ENCODE assay signal across 23 cellular contexts in the genomic region with DNA sequence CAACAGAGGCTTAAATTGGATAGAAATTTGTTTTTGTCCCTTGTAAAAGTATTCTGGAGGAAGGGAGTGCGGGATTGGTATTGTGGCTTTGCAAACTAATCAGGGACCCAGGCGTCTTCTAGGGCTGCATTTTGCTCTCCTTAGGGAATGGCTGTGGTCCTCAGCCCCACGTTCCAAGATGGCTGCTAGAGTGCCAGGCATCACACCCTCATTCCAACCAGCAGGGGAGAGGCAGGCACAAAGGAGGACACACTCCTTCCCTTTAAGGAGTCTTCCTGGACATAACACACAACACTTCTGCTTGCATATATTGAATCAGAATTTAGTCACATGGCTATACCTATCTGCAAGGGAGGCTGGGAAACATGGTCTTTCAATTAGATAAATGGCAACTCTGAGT.
DNase-seq lines count a peak whose midpoint lies in the region; ATAC-seq, FAIRE-seq and TF ChIP-seq lines count a peak whose summit lies in the region.
"Had no signal": no experiment of that assay in that cellular context is flagged by ENCODE, and none has a peak within 500 bp of the region (broad histone marks: within the 10 kb centered on the region; RNA-seq: fewer than 3 reads in every experiment).

No MANE protein-coding gene starts in this region.

- H4K20me1 ChIP-seq in HCT116 (ENCODE audit: insufficient read depth) (no peaks in the 10 kb centered on the region), K562 (replicated peaks; ENCODE audit: control insufficient read depth, insufficient read depth, low read length) (no peaks in the 10 kb centered on the region), H1 (replicated peaks in 1 of 2; ENCODE audit: control insufficient read depth in 1 of 2, insufficient read depth in 2 of 2, low read length in 2 of 2) (no peaks in the 10 kb centered on the region)
- H4K20me1 ChIP-seq: BLaER1 had no signal

- 0% methylated on average over 3 of the region's 3 CpGs for WGBS in K562 (ENCODE audit: insufficient coverage, low coverage, missing lambda C conversion rate)
- 90% methylated on average over 3 of the region's 3 CpGs; no CpG with 5 or more reads in 1 of the 2 experiments for WGBS in H1 (ENCODE audit: extremely low coverage in 1 of 2, insufficient coverage in 1 of 2, insufficient read length in 1 of 2, insufficient replicate concordance in 2 of 2, low coverage in 1 of 2, low lambda C conversion rate in 2 of 2, missing lambda C conversion rate in 1 of 2), 2 experiments

- TF ChIP-seq RAD21 in HCT116 (IDR thresholded peaks at IDR 0.05; ENCODE audit: low read depth) = no peak
- TF ChIP-seq RAD21 in K562 (CRISPR knock-in tag; conservative IDR thresholded peaks at IDR 0.05 in 1 of 2, IDR thresholded peaks at IDR 0.05 in 1 of 2) = no peak
- no peak for TF ChIP-seq RAD21 in H1 (IDR thresholded peaks at IDR 0.05 in 1 of 2, conservative IDR thresholded peaks at IDR 0.05 in 1 of 2; ENCODE audit: low read depth in 2 of 2, low read length in 2 of 2)

- no peak overlapping the region for H2AK5ac ChIP-seq in H1 (ENCODE audit: low read depth, low read length)

- H3K9me3 ChIP-seq in HCT116 (ENCODE audit: control insufficient read depth in 1 of 2, insufficient read depth in 1 of 2, low read depth in 1 of 2, low read length in 2 of 2) (no peaks in the 10 kb centered on the region), K562 (replicated peaks; ENCODE audit: control insufficient read depth, insufficient read depth, low read depth, low read length) (no peaks in the 10 kb centered on the region), H1 (ENCODE audit: insufficient read depth in 2 of 2, low read depth in 1 of 2, low read length in 1 of 2) (no peaks in the 10 kb centered on the region)
- H3K9me3 ChIP-seq: BE2C had no signal

- RAD21 ChIA-PET in HCT116 (lab: Charles Lee; ENCODE audit: low non-redundant PET in 1 of 2, low total read pairs in 2 of 2, uncharacterized antibody in 2 of 2, unreplicated experiment in 2 of 2) = no interaction called here

- H3K79me1 ChIP-seq in H1 (ENCODE audit: low read depth, low read length) = no peaks in the 10 kb centered on the region

- H3K9ac ChIP-seq in HCT116 (ENCODE audit: low read length) (no peak overlapping the region), K562 (ENCODE audit: insufficient read depth in 1 of 2, low read depth in 2 of 2, low read length in 2 of 2) (no peak overlapping the region), H1 (replicated peaks in 1 of 4; ENCODE audit: extremely low read depth in 1 of 4, low read depth in 3 of 4, low read length in 3 of 4) (no peak overlapping the region)
- H3K9ac ChIP-seq: BLaER1 had no signal

- H3K23ac ChIP-seq in H1 (ENCODE audit: insufficient read length) = no peak overlapping the region

- no TSS peak for BruUV-seq in HCT116 (replicated peaks; lab: Mats Ljungman, UMichigan)
- no TSS peak for BruUV-seq in K562 (replicated peaks; lab: Mats Ljungman, UMichigan)

- H3K9me1 ChIP-seq in K562 (ENCODE audit: control insufficient read depth, insufficient read depth, low read length) = no peaks in the 10 kb centered on the region

- no peak overlapping the region for H3K14ac ChIP-seq in H1 (ENCODE audit: insufficient read length)

- in situ Hi-C loops in K562 (cut with MboI) = no loop called here

- H4K5ac ChIP-seq in H1 (ENCODE audit: insufficient read length, low read depth, low read length) = no peak overlapping the region

- H3K23me2 ChIP-seq in H1 (ENCODE audit: low read depth, low read length) = no peaks in the 10 kb centered on the region

- no peak overlapping the region for H3K56ac ChIP-seq in H1 (replicated peaks; ENCODE audit: insufficient read length, low read depth, low read length)

- no peak overlapping the region for H2BK5ac ChIP-seq in H1 (ENCODE audit: low read depth, low read length)

- H2AFZ ChIP-seq in HCT116 (ENCODE audit: low read depth, low read length, poor library complexity, severe bottlenecking) (no peak overlapping the region), K562 (ENCODE audit: low read depth, low read length) (no peak overlapping the region), H1 (ENCODE audit: low read length) (no peak overlapping the region; the same call in 1 of the 2 replicates)

- peak in 2 of 3 experiments; percentile 26 to 28; a peak in 3 of 6 replicates for TF ChIP-seq CTCF in HCT116 (IDR thresholded peaks at IDR 0.05 in 2 of 3, conservative IDR thresholded peaks at IDR 0.05 in 1 of 3; ENCODE audit: borderline replicate concordance in 1 of 3, insufficient read depth in 1 of 3, low read depth in 2 of 3, low read length in 2 of 3)
- TF ChIP-seq CTCF in K562 (IDR thresholded peaks at IDR 0.05 in 2 of 3, conservative IDR thresholded peaks at IDR 0.05 in 1 of 3; ENCODE audit: insufficient read depth in 2 of 3, low read depth in 1 of 3, low read length in 3 of 3) = no peak
- TF ChIP-seq CTCF in H1 (IDR thresholded peaks at IDR 0.05; ENCODE audit: control extremely low read depth in 1 of 3, insufficient read depth in 1 of 3, low read depth in 1 of 3, low read length in 3 of 3) = no peak

- no peaks in the 10 kb centered on the region for H3K27me3 ChIP-seq in HCT116 (ENCODE audit: insufficient read depth, low read length)
- H3K27me3 ChIP-seq in K562 (ENCODE audit: control insufficient read depth in 2 of 2, insufficient read depth in 2 of 2, low read length in 2 of 2) = peaks cover 0 to 6% of the 10 kb centered on the region in 2 experiments; a peak in 2 of 5 replicates
- H3K27me3 ChIP-seq in H1 (replicated peaks in 1 of 4; ENCODE audit: control insufficient read depth in 3 of 4, extremely low read depth in 1 of 4, insufficient read depth in 3 of 4, low read length in 3 of 4) = no peaks in the 10 kb centered on the region
- H3K27me3 ChIP-seq: BE2C, BLaER1 had no signal

- H3K4me2 ChIP-seq in HCT116 (ENCODE audit: low read length) = no peak overlapping the region
- H3K4me2 ChIP-seq in K562 (ENCODE audit: insufficient read depth, low read length) = no peak overlapping the region
- no peak overlapping the region for H3K4me2 ChIP-seq in H1 (ENCODE audit: insufficient read depth in 1 of 2, low read depth in 2 of 2, low read length in 2 of 2)
- H3K4me2 ChIP-seq: BLaER1 had no signal

- no peak overlapping the region for H2BK15ac ChIP-seq in H1 (ENCODE audit: low read length)

- H3K36me3 ChIP-seq in HCT116 (ENCODE audit: control insufficient read depth in 1 of 2, insufficient read depth in 2 of 2, low read length in 2 of 2) = no peaks in the 10 kb centered on the region
- no peaks in the 10 kb centered on the region for H3K36me3 ChIP-seq in K562 (ENCODE audit: control insufficient read depth, insufficient read depth, low read length)
- H3K36me3 ChIP-seq in H1 (ENCODE audit: control insufficient read depth in 2 of 4, insufficient read depth in 4 of 4, low read length in 3 of 4) = no peaks in the 10 kb centered on the region
- H3K36me3 ChIP-seq: BE2C, BLaER1 had no signal

- TF ChIP-seq EP300 in K562 (IDR thresholded peaks at IDR 0.05; ENCODE audit: low read length) (no peak), H1 (IDR thresholded peaks at IDR 0.05; ENCODE audit: borderline replicate concordance in 1 of 2, low read depth in 2 of 2, low read length in 2 of 2) (no peak)

- DNase-seq in HCT116 (ENCODE audit: low read depth, low spot score) (no peak), K562 (ENCODE audit: extremely low read depth in 1 of 4, low spot score in 3 of 4) (no peak), H1 (ENCODE audit: low read depth in 1 of 2, low spot score in 2 of 2) (no peak), DMS153 treated with DMSO at 0.1 percent for 48 hours (lab: John Stamatoyannopoulos, UW; ENCODE audit: unreplicated experiment) (no peak), activated gamma-delta T cell treated with Interleukin-2 at 50 U/mL for 16 hours (no peak)
- no peak for DNase-seq in activated T-cell treated with anti-CD3 and anti-CD28 coated beads, Interleukin-2, amount 50 U/mL, for 48 hours
- DNase-seq: 8988T; ACHN; BE2C; C1 segment of cervical spinal cord; CD4-positive, alpha-beta memory T cell; CD4-positive, CD25-positive, alpha-beta regulatory T cell; CD8-positive, alpha-beta memory T cell; COR-L47; DMS 273 treated with DMSO at 0.1 percent for 48 hours; DMS153; DMS79 treated with DMSO at 0.1 percent for 48 hours; GF-D8 had no signal

- intact Hi-C loops in HCT116 (cut with micrococcal nuclease) = no loop called here
- intact Hi-C loops in K562 (cut with micrococcal nuclease) = no loop called here

- H3K9me2 ChIP-seq in HCT116 (ENCODE audit: insufficient read depth) = no peaks in the 10 kb centered on the region

- no peak overlapping the region for H3K4ac ChIP-seq in H1 (replicated peaks; ENCODE audit: insufficient read length, low read depth, low read length)

- FAIRE-seq in K562 (lab: Jason Lieb, UNC) (no peak), H1 (lab: Jason Lieb, UNC) (no peak)
- FAIRE-seq: A204.1, G401.6, GM12891, GM19239 had no signal

- H2BK120ac ChIP-seq in H1 (replicated peaks; ENCODE audit: low read depth, low read length) = no peak overlapping the region

- H3K4me1 ChIP-seq in HCT116 (ENCODE audit: control insufficient read depth in 1 of 2, insufficient read depth in 2 of 2, low read length in 2 of 2) (no peaks in the 10 kb centered on the region), K562 (replicated peaks in 1 of 2; ENCODE audit: control insufficient read depth in 2 of 2, insufficient read depth in 2 of 2, low read length in 2 of 2) (no peaks in the 10 kb centered on the region), H1 (replicated peaks in 1 of 4; ENCODE audit: control insufficient read depth in 3 of 4, insufficient read depth in 4 of 4, low read length in 3 of 4) (no peaks in the 10 kb centered on the region)
- H3K4me1 ChIP-seq: BE2C had no signal

- H2BK20ac ChIP-seq in H1 (ENCODE audit: low read length) = no peak overlapping the region

- CTCF ChIA-PET in HCT116 (lab: Charles Lee) (no interaction called here), K562 (lab: Yijun Ruan, JAX; ENCODE audit: low intra/inter-chr PET ratio) (no interaction called here), H1 (lab: Charles Lee; ENCODE audit: partially characterized antibody) (interaction anchor here (1.2 kb wide), 1 partner anchor 9 kb away, joined by 3 read pairs; no protein-coding TSS in a partner anchor)

- H3K79me2 ChIP-seq in HCT116 (ENCODE audit: insufficient read depth, low read length) = no peaks in the 10 kb centered on the region
- H3K79me2 ChIP-seq in K562 (ENCODE audit: control insufficient read depth, insufficient read depth, low read length) = no peaks in the 10 kb centered on the region
- H3K79me2 ChIP-seq in H1 (ENCODE audit: control insufficient read depth in 1 of 2, insufficient read depth in 2 of 2, low read length in 2 of 2) = no peaks in the 10 kb centered on the region

- no peak for TF ChIP-seq POLR2A in HCT116 (IDR thresholded peaks at IDR 0.05; ENCODE audit: borderline replicate concordance, extremely low read depth, insufficient read depth, insufficient read length)
- no peak for TF ChIP-seq POLR2A in K562 (conservative IDR thresholded peaks at IDR 0.05)
- TF ChIP-seq POLR2A in H1 (IDR thresholded peaks at IDR 0.05; ENCODE audit: control extremely low read depth in 1 of 2, low read depth in 2 of 2, low read length in 2 of 2) = no peak

- no peak overlapping the region for H3K18ac ChIP-seq in H1 (ENCODE audit: extremely low read depth, low read length)

- no peak overlapping the region for H4K8ac ChIP-seq in H1 (ENCODE audit: extremely low read depth, insufficient read depth, low read length)

- H2BK12ac ChIP-seq in H1 (ENCODE audit: low read depth, low read length) = no peak overlapping the region

- H3K27ac ChIP-seq in HCT116 (ENCODE audit: low read depth, low read length) (no peak overlapping the region), K562 (ENCODE audit: extremely low read depth, low read depth, low read length) (no peak overlapping the region), H1 (ENCODE audit: low read depth, low read length) (no peak overlapping the region)
- H3K27ac ChIP-seq: BLaER1 had no signal

- H3K4me3 ChIP-seq in HCT116 (replicated peaks in 1 of 2; ENCODE audit: low read depth in 1 of 2, low read length in 2 of 2) (no peak overlapping the region), K562 (no peak overlapping the region), H1 (ENCODE audit: extremely low read depth in 1 of 4, insufficient read depth in 2 of 4, low read depth in 3 of 4, low read length in 4 of 4) (no peak overlapping the region)
- H3K4me3 ChIP-seq: BLaER1 had no signal

- H4K91ac ChIP-seq in H1 (replicated peaks; ENCODE audit: insufficient read length, low read length) = no peak overlapping the region

- POLR2A ChIA-PET in HCT116 (lab: Charles Lee) = no interaction called here
- POLR2A ChIA-PET in K562 (lab: Yijun Ruan, JAX) = no interaction called here
- POLR2A ChIA-PET in H1 (lab: Charles Lee; ENCODE audit: partially characterized antibody) = no interaction called here

- ATAC-seq in HCT116 (peak; percentile 73), K562 (no peak)

Comparison
In these comparisons a context has a peak if more than half of its experiments do, and no peak if none do; other contexts are left out.
1. CTCF ChIP-seq: peak in HCT116 (2 of 3); none in K562 (0 of 3) and H1 (0 of 3).